ENCODE assay signal across 18 cellular contexts in genomic region chr6:73548458-73549446, GRCh38.
"Had no signal": no experiment of that assay in that cellular context is flagged by ENCODE, and none has a peak within 500 bp of the region (broad histone marks: within the 10 kb centered on the region; RNA-seq: fewer than 3 reads in every experiment).

No MANE protein-coding gene starts in this region.

- ATAC-seq: activated CD8-positive, alpha-beta memory T cell treated with anti-CD3 and anti-CD28 coated beads, Interleukin-2, amount 10 ng/mL, durations not matched to agents 7 days and 5 days; gastrocnemius medialis; heart left ventricle; left colon; psoas muscle; T-cell had no signal

- H3K4me3 ChIP-seq: adrenal gland, cardiac muscle cell, esophagus muscularis mucosa, gastrocnemius medialis, heart left ventricle, psoas muscle had no signal

- DNase-seq: activated CD4-positive, alpha-beta T cell treated with anti-CD3 and anti-CD28 coated beads, Interleukin-2, amount 50 U/mL, for 48 hours; activated CD8-positive, alpha-beta memory T cell treated with anti-CD3 and anti-CD28 coated beads, Interleukin-2, amount 10 ng/mL, durations not matched to agents 7 days and 5 days; activated T-cell treated with anti-CD3 and anti-CD28 coated beads, Interleukin-2, amount 50 U/mL, for 1 hour; adrenal gland; gastrocnemius medialis; heart left ventricle; left colon; psoas muscle; stimulated activated CD4-positive, alpha-beta T cell treated with anti-CD3 and anti-CD28 coated beads, Interleukin-12 subunit alpha, Interleukin-12 subunit beta, amount 100 ng/mL, for 4 hours; stimulated activated CD4-positive, alpha-beta T cell treated with anti-CD3 and anti-CD28 coated beads, Interleukin-2, amount 100 ng/mL, for 24 hours; T-cell; T1000; WERI-Rb-1 had no signal

- H3K4me1 Mint-ChIP-seq: activated CD8-positive, alpha-beta memory T cell treated with anti-CD3 and anti-CD28 coated beads, Interleukin-2, amount 10 ng/mL, durations not matched to agents 7 days and 5 days; activated naive CD4-positive, alpha-beta T cell treated with anti-CD3 and anti-CD28 coated beads, Interleukin-2, amount 50 U/mL, for 24 hours; T-cell had no signal

- H3K27ac Mint-ChIP-seq: activated CD8-positive, alpha-beta memory T cell treated with anti-CD3 and anti-CD28 coated beads, Interleukin-2, amount 10 ng/mL, durations not matched to agents 7 days and 5 days; activated naive CD4-positive, alpha-beta T cell treated with anti-CD3 and anti-CD28 coated beads, Interleukin-2, amount 50 U/mL, for 24 hours had no signal

- H3K4me1 ChIP-seq: adrenal gland, gastrocnemius medialis, heart left ventricle, psoas muscle had no signal

- FAIRE-seq: colon had no signal

- H3K27me3 ChIP-seq: adrenal gland, cardiac muscle cell, esophagus muscularis mucosa, gastrocnemius medialis, heart left ventricle had no signal

- H3K36me3 ChIP-seq: adrenal gland, cardiac muscle cell, esophagus muscularis mucosa, gastrocnemius medialis, heart left ventricle, WERI-Rb-1 had no signal

- H3K27me3 Mint-ChIP-seq: activated naive CD4-positive, alpha-beta T cell treated with anti-CD3 and anti-CD28 coated beads, Interleukin-2, amount 50 U/mL, for 24 hours; T-cell had no signal

- H3K4me3 Mint-ChIP-seq: activated CD8-positive, alpha-beta memory T cell treated with anti-CD3 and anti-CD28 coated beads, Interleukin-2, amount 10 ng/mL, durations not matched to agents 7 days and 5 days; activated naive CD4-positive, alpha-beta T cell treated with anti-CD3 and anti-CD28 coated beads, Interleukin-2, amount 50 U/mL, for 24 hours; neural crest cell; T-cell had no signal

- H3K9me3 ChIP-seq: adrenal gland, esophagus muscularis mucosa, gastrocnemius medialis, heart left ventricle, psoas muscle had no signal

- H3K27ac ChIP-seq: adrenal gland, cardiac muscle cell, esophagus muscularis mucosa, gastrocnemius medialis, heart left ventricle, psoas muscle, WERI-Rb-1 had no signal

- H3K36me3 Mint-ChIP-seq: activated CD8-positive, alpha-beta memory T cell treated with anti-CD3 and anti-CD28 coated beads, Interleukin-2, amount 10 ng/mL, durations not matched to agents 7 days and 5 days; activated naive CD4-positive, alpha-beta T cell treated with anti-CD3 and anti-CD28 coated beads, Interleukin-2, amount 50 U/mL, for 24 hours; T-cell had no signal

- H3K9me3 Mint-ChIP-seq: activated naive CD4-positive, alpha-beta T cell treated with anti-CD3 and anti-CD28 coated beads, Interleukin-2, amount 50 U/mL, for 24 hours; neural crest cell; T-cell had no signal
